Comparison of ENCODE assay signal across 9 cellular contexts in the genomic region with DNA sequence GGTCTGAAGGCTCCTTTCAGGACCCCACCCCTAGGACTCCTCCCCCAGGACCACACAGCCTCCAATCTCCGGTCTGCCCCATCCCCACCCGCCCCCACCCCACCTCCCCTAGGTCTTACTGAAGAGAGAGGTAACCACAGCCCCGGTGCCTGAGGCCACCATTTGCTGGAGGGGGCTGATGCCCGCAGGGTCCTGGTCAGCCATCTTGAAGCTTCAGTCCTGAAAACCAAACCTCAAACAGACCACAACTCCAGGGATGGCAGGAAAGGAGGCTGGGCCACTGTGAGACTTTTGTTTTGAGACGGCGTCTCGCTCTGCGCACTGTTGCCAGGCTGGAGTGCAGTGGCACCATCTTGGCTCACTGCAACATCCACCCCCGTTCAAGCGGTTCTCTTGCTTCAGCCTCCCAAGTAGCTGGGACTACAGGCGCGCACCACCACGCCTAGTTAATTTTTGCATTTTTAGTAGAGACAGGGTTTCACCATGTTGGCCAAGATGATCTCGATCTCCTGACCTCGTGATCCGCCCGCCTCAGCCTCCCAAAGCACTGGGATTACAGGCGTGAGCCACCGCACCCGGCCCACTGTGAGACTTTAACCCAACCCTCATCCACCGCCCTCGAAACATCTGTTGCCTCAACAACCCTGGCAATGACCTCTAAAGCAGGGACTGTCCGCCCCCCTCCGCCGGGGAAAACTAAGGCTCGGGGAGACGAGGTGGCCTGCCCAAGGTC. TPM values are rescaled to one million over a fixed set of nuclear protein-coding genes. Genes with fewer than 3 reads are reported as not detected.
DNase-seq lines count a peak whose midpoint lies in the region; ATAC-seq, FAIRE-seq and TF ChIP-seq lines count a peak whose summit lies in the region.
"Had no signal": no experiment of that assay in that cellular context is flagged by ENCODE, and none has a peak within 500 bp of the region (broad histone marks: within the 10 kb centered on the region; RNA-seq: fewer than 3 reads in every experiment).

No MANE protein-coding gene starts in this region.

- H3K27ac ChIP-seq in endothelial cell of umbilical vein (ENCODE audit: insufficient read depth, low read depth, low read length) (no peak overlapping the region), neural progenitor cell (no peak overlapping the region)

- H3K9ac ChIP-seq in NT2/D1 (ENCODE audit: insufficient read length, low read depth) (peak overlapping the region; percentile 94), endothelial cell of umbilical vein (replicated peaks; ENCODE audit: extremely low read depth, insufficient read depth, low read length) (peak overlapping the region; percentile 74), neural progenitor cell (no peak overlapping the region)

- CTCF ChIA-PET in endothelial cell of umbilical vein (lab: Charles Lee), result interaction anchor here (3.1 to 4.9 kb wide), 2 partner anchors 104 to 113 kb away, joined by 33 to 68 read pairs; a partner anchor contains a TSS

- H3K9me3 ChIP-seq in NT2/D1 (ENCODE audit: insufficient read depth, low read length) (no peaks in the 10 kb centered on the region), endothelial cell of umbilical vein (replicated peaks; ENCODE audit: control insufficient read depth, insufficient read depth, low read length) (no peaks in the 10 kb centered on the region), neural progenitor cell (ENCODE audit: low read depth) (no peaks in the 10 kb centered on the region)

- peaks cover 7% of the 10 kb centered on the region for H3K79me2 ChIP-seq in endothelial cell of umbilical vein (ENCODE audit: control insufficient read depth, insufficient read depth, low read length)
- peaks cover 23% of the 10 kb centered on the region for H3K79me2 ChIP-seq in neural progenitor cell (ENCODE audit: low read depth)

- BruUV-seq in endothelial cell of umbilical vein (replicated peaks; lab: Mats Ljungman, UMichigan), result no TSS peak

- H3K4me3 Mint-ChIP-seq in CD14-positive monocyte (peak overlapping the region; percentile 85 to 87), neural progenitor cell (peak overlapping the region; percentile 89)

- H3K9me3 Mint-ChIP-seq in CD14-positive monocyte (no peaks in the 10 kb centered on the region), neural progenitor cell (no peaks in the 10 kb centered on the region)

- no peaks in the 10 kb centered on the region for H3K27me3 ChIP-seq in NT2/D1 (ENCODE audit: insufficient read depth, insufficient read length)
- H3K27me3 ChIP-seq in endothelial cell of umbilical vein (ENCODE audit: control insufficient read depth in 2 of 2, insufficient read depth in 2 of 2, low read length in 2 of 2), result no peaks in the 10 kb centered on the region
- peaks cover 19% of the 10 kb centered on the region for H3K27me3 ChIP-seq in neural progenitor cell

- H3K27ac Mint-ChIP-seq in CD14-positive monocyte, result peak overlapping the region in 3 of 7 donors; percentile 48 to 69 (median 51)
- no peak overlapping the region for H3K27ac Mint-ChIP-seq in neural progenitor cell

- H3K36me3 Mint-ChIP-seq in CD14-positive monocyte (peaks cover 31 to 37% of the 10 kb centered on the region in 2 donors), neural progenitor cell (peaks cover 4% of the 10 kb centered on the region)

- intact Hi-C loops in CD14-positive monocyte (cut with micrococcal nuclease) (loop anchor here (2.0 to 10.0 kb wide), 4 partner anchors 21 to 199 kb away; a partner anchor contains a TSS), endothelial cell of umbilical vein (cut with micrococcal nuclease) (loop anchor here (1.0 to 2.0 kb wide), 4 partner anchors 45 to 113 kb away; no protein-coding TSS in a partner anchor)

- POLR2A ChIA-PET in endothelial cell of umbilical vein (lab: Charles Lee), result interaction anchor here (0.6 kb wide), 1 partner anchor 15 kb away, joined by 6 read pairs; a partner anchor contains a TSS

- dilution Hi-C loops in endothelial cell of umbilical vein (cut with MboI; ENCODE audit: extremely low pct_ligation_motif_present, low sequenced_read_pairs), result no loop called here

- TF ChIP-seq CTCF in CD14-positive monocyte (IDR thresholded peaks at IDR 0.05) (no peak), endothelial cell of umbilical vein (IDR thresholded peaks at IDR 0.05; ENCODE audit: extremely low read depth in 1 of 2, insufficient read depth in 1 of 2, low read depth in 1 of 2, low read length in 2 of 2) (no peak), neural progenitor cell (IDR thresholded peaks at IDR 0.05) (no peak)

- H3K4me3 ChIP-seq in NT2/D1 (ENCODE audit: insufficient read length, low read depth) (peak overlapping the region; percentile 93), endothelial cell of umbilical vein (replicated peaks in 1 of 3; ENCODE audit: insufficient read depth in 1 of 3, low read depth in 1 of 3, low read length in 3 of 3) (peak overlapping the region; percentile 13 to 79 (median 52)), neural progenitor cell (peak overlapping the region; percentile 79)

- H3K4me1 Mint-ChIP-seq in CD14-positive monocyte, result peaks cover 30% of the 10 kb centered on the region
- H3K4me1 Mint-ChIP-seq in neural progenitor cell, result peaks cover 7% of the 10 kb centered on the region

- no peak for TF ChIP-seq POLR2A in endothelial cell of umbilical vein (IDR thresholded peaks at IDR 0.05; ENCODE audit: low read depth, low read length)

- FAIRE-seq in endothelial cell of umbilical vein (lab: Jason Lieb, UNC), result peak; percentile 24

- H3K4me1 ChIP-seq in NT2/D1 (ENCODE audit: insufficient read depth, insufficient read length), result peaks cover 20% of the 10 kb centered on the region
- H3K4me1 ChIP-seq in endothelial cell of umbilical vein (ENCODE audit: control insufficient read depth, extremely low read depth, insufficient read depth, low read length), result peaks cover 9% of the 10 kb centered on the region
- peaks cover 4% of the 10 kb centered on the region for H3K4me1 ChIP-seq in neural progenitor cell

- H4K20me1 ChIP-seq in endothelial cell of umbilical vein (replicated peaks; ENCODE audit: control insufficient read depth, extremely low read depth, insufficient read depth, low read length) (no peaks in the 10 kb centered on the region), neural progenitor cell (ENCODE audit: low read depth) (peaks cover 19% of the 10 kb centered on the region)

- H2AFZ ChIP-seq in endothelial cell of umbilical vein (ENCODE audit: low read depth, low read length) (no peak overlapping the region), neural progenitor cell (replicated peaks) (no peak overlapping the region)

- peaks cover under 1 to 2% (median 1%) of the 10 kb centered on the region in 3 donors for H3K27me3 Mint-ChIP-seq in CD14-positive monocyte (ENCODE audit: low read depth in 3 of 3)
- H3K27me3 Mint-ChIP-seq in neural progenitor cell (ENCODE audit: insufficient read depth, low read depth), result peaks cover 4% of the 10 kb centered on the region

- DNase-seq in CD14-positive monocyte (ENCODE audit: low spot score) (no peak), NT2/D1 (ENCODE audit: low read depth, low spot score) (no peak), endothelial cell of umbilical vein (ENCODE audit: low read depth, low spot score) (no peak), neural progenitor cell (ENCODE audit: low spot score) (no peak), NK-92 (lab: John Stamatoyannopoulos, UW; ENCODE audit: unreplicated experiment) (no peak), NCI-H226 (no peak)

- peaks cover 21% of the 10 kb centered on the region for H3F3A ChIP-seq in neural progenitor cell (ENCODE audit: low read depth)

- ATAC-seq in GM18498 (IDR thresholded peaks at IDR 0.05; ENCODE audit: unreplicated experiment) (no peak), HG03439 (IDR thresholded peaks at IDR 0.05; ENCODE audit: unreplicated experiment) (no peak)

- H3K4me2 ChIP-seq in endothelial cell of umbilical vein (ENCODE audit: insufficient read depth, low read length) (peak overlapping the region; percentile 49), neural progenitor cell (peak overlapping the region; percentile 97)

- H3K9me1 ChIP-seq in endothelial cell of umbilical vein (replicated peaks; ENCODE audit: control insufficient read depth, extremely low read depth, insufficient read depth, low read length), result no peaks in the 10 kb centered on the region

- H3K36me3 ChIP-seq in NT2/D1 (ENCODE audit: insufficient read depth, insufficient read length, low read length), result peaks cover 45% of the 10 kb centered on the region
- peaks cover 3 to 26% of the 10 kb centered on the region in 2 experiments for H3K36me3 ChIP-seq in endothelial cell of umbilical vein (ENCODE audit: control insufficient read depth in 2 of 2, extremely low read depth in 1 of 2, insufficient read depth in 2 of 2, low read length in 2 of 2)
- H3K36me3 ChIP-seq in neural progenitor cell, result no peaks in the 10 kb centered on the region

RNA-seq across cellular contexts. Expression of a gene that starts 1.1 kb away (rescaled TPM):
- 10 to 100 TPM; 64.0 to 64.5 TPM for polyA plus RNA-seq in CD14-positive monocyte
- 88.5 and 97.9 TPM in 2 replicates for total RNA-seq in endothelial cell of umbilical vein
- polyA plus RNA-seq in endothelial cell of umbilical vein, result 151 and 159 TPM in 2 replicates
- 98.9 and 109 TPM in 2 replicates for polyA plus RNA-seq in endothelial cell of umbilical vein (2011; cell fraction: cytosol; rRNA removed)
- polyA plus RNA-seq in endothelial cell of umbilical vein (2011; cell fraction: nucleus; rRNA removed), result 182 and 199 TPM in 2 replicates
- 90.1 and 131 TPM in 2 replicates for polyA plus RNA-seq in endothelial cell of umbilical vein (2012)
- 39.2 and 63.7 TPM in 2 replicates for polyA minus RNA-seq in endothelial cell of umbilical vein
- polyA minus RNA-seq in endothelial cell of umbilical vein (2011; cell fraction: cytosol; rRNA and poly(A)+ RNA removed), result 91.0 TPM
- polyA minus RNA-seq in endothelial cell of umbilical vein (2011; cell fraction: nucleus; rRNA and poly(A)+ RNA removed), result 32.5 and 42.3 TPM in 2 replicates
- total RNA-seq in neural progenitor cell (ENCODE audit: low replicate concordance), result 61.2 and 146 TPM in 2 replicates

RNA-seq across cellular contexts. Expression of a gene that starts 15.1 kb away (rescaled TPM):
- polyA plus RNA-seq in CD14-positive monocyte, result under 1 TPM in 1 of 2 donors, not detected in 1; 0.22 TPM
- not detected in 2 replicates for total RNA-seq in endothelial cell of umbilical vein
- polyA plus RNA-seq in endothelial cell of umbilical vein, result 0.12 and 0.13 TPM in 2 replicates
- polyA plus RNA-seq in endothelial cell of umbilical vein (2011; cell fraction: cytosol; rRNA removed), result 0.08 TPM in 1 of 2 replicates, not detected in the other
- polyA plus RNA-seq in endothelial cell of umbilical vein (2011; cell fraction: nucleus; rRNA removed), result 0.11 and 0.53 TPM in 2 replicates
- 0.35 and 0.63 TPM in 2 replicates for polyA plus RNA-seq in endothelial cell of umbilical vein (2012)
- 0.04 TPM in 1 of 2 replicates, not detected in the other for polyA minus RNA-seq in endothelial cell of umbilical vein
- not detected for polyA minus RNA-seq in endothelial cell of umbilical vein (2011; cell fraction: cytosol; rRNA and poly(A)+ RNA removed)
- not detected in 2 replicates for polyA minus RNA-seq in endothelial cell of umbilical vein (2011; cell fraction: nucleus; rRNA and poly(A)+ RNA removed)
- total RNA-seq in neural progenitor cell (ENCODE audit: low replicate concordance), result 0.09 and 0.58 TPM in 2 replicates

RNA-seq across cellular contexts. Expression of a gene that starts 21.6 kb away (rescaled TPM):
- 1,000 to 10,000 TPM; 1,303 to 1,960 TPM for polyA plus RNA-seq in CD14-positive monocyte
- total RNA-seq in endothelial cell of umbilical vein, result 343 and 346 TPM in 2 replicates
- polyA plus RNA-seq in endothelial cell of umbilical vein, result 1,034 and 1,362 TPM in 2 replicates
- polyA plus RNA-seq in endothelial cell of umbilical vein (2011; cell fraction: cytosol; rRNA removed), result 522 and 689 TPM in 2 replicates
- polyA plus RNA-seq in endothelial cell of umbilical vein (2011; cell fraction: nucleus; rRNA removed), result 299 and 488 TPM in 2 replicates
- polyA plus RNA-seq in endothelial cell of umbilical vein (2012), result 360 and 523 TPM in 2 replicates
- 224 and 227 TPM in 2 replicates for polyA minus RNA-seq in endothelial cell of umbilical vein
- 108 TPM for polyA minus RNA-seq in endothelial cell of umbilical vein (2011; cell fraction: cytosol; rRNA and poly(A)+ RNA removed)
- 73.6 and 104 TPM in 2 replicates for polyA minus RNA-seq in endothelial cell of umbilical vein (2011; cell fraction: nucleus; rRNA and poly(A)+ RNA removed)
- 28.2 and 98.6 TPM in 2 replicates for total RNA-seq in neural progenitor cell (ENCODE audit: low replicate concordance)

RNA-seq across cellular contexts. Expression of a gene that starts 40.1 kb away (rescaled TPM):
- not detected for polyA plus RNA-seq in CD14-positive monocyte
- 12.0 and 13.4 TPM in 2 replicates for total RNA-seq in endothelial cell of umbilical vein
- 11.3 and 13.0 TPM in 2 replicates for polyA plus RNA-seq in endothelial cell of umbilical vein
- polyA plus RNA-seq in endothelial cell of umbilical vein (2011; cell fraction: cytosol; rRNA removed), result 4.2 and 6.5 TPM in 2 replicates
- polyA plus RNA-seq in endothelial cell of umbilical vein (2011; cell fraction: nucleus; rRNA removed), result 4.1 and 5.6 TPM in 2 replicates
- polyA plus RNA-seq in endothelial cell of umbilical vein (2012), result 6.2 and 13.0 TPM in 2 replicates
- 6.0 and 6.4 TPM in 2 replicates for polyA minus RNA-seq in endothelial cell of umbilical vein
- 2.3 TPM for polyA minus RNA-seq in endothelial cell of umbilical vein (2011; cell fraction: cytosol; rRNA and poly(A)+ RNA removed)
- polyA minus RNA-seq in endothelial cell of umbilical vein (2011; cell fraction: nucleus; rRNA and poly(A)+ RNA removed), result 2.4 and 2.5 TPM in 2 replicates
- 18.1 and 68.1 TPM in 2 replicates for total RNA-seq in neural progenitor cell (ENCODE audit: low replicate concordance)

RNA-seq across cellular contexts. Expression of a gene that starts 55.6 kb away (rescaled TPM):
- polyA plus RNA-seq in CD14-positive monocyte (under 1 TPM in 1 of 2 donors, not detected in 1; 0.04 TPM), endothelial cell of umbilical vein (not detected in 2 replicates)
- total RNA-seq in endothelial cell of umbilical vein (not detected in 2 replicates), neural progenitor cell (ENCODE audit: low replicate concordance) (not detected in 2 replicates)
- not detected in 2 replicates for polyA plus RNA-seq in endothelial cell of umbilical vein (2011; cell fraction: cytosol; rRNA removed)
- polyA plus RNA-seq in endothelial cell of umbilical vein (2011; cell fraction: nucleus; rRNA removed), result not detected in 2 replicates
- polyA plus RNA-seq in endothelial cell of umbilical vein (2012), result not detected in 2 replicates
- not detected in 2 replicates for polyA minus RNA-seq in endothelial cell of umbilical vein
- not detected for polyA minus RNA-seq in endothelial cell of umbilical vein (2011; cell fraction: cytosol; rRNA and poly(A)+ RNA removed)
- polyA minus RNA-seq in endothelial cell of umbilical vein (2011; cell fraction: nucleus; rRNA and poly(A)+ RNA removed), result not detected in 2 replicates
- total RNA-seq: renal cortical epithelial cell had no signal
